ENCODE assay signal across 8 cellular contexts in genomic region chr3:193665370-193665989, GRCh38.
DNase-seq lines count a peak whose midpoint lies in the region; ATAC-seq, FAIRE-seq and TF ChIP-seq lines count a peak whose summit lies in the region.

No MANE protein-coding gene starts in this region.

- in situ Hi-C loops in GM23248 (cut with MboI), result no loop called here

- 98 to 100% methylated on average over 1 of the region's 1 CpG for WGBS in GM23248 (ENCODE audit: low coverage in 1 of 2, low lambda C conversion rate in 2 of 2, missing lambda C conversion rate in 2 of 2), 2 experiments
- WGBS in small intestine, 3 donors, result 92 to 100% (median 99%) methylated on average over 1 of the region's 1 CpG

- no peak overlapping the region for H3K9ac ChIP-seq in GM23248

- H3K27me3 ChIP-seq in GM23248 (replicated peaks; ENCODE audit: insufficient read depth), result no peaks in the 10 kb centered on the region
- H3K27me3 ChIP-seq in small intestine (ENCODE audit: control insufficient read depth in 2 of 2, insufficient read depth in 2 of 2, low read length in 2 of 2), result no peaks in the 10 kb centered on the region

- no peaks in the 10 kb centered on the region for H3K9me3 ChIP-seq in GM23248 (ENCODE audit: low read depth)
- H3K9me3 ChIP-seq in small intestine (ENCODE audit: control insufficient read depth, low read depth), result no peaks in the 10 kb centered on the region

- no peak overlapping the region for H3K4me2 ChIP-seq in GM23248 (ENCODE audit: unreplicated experiment)

- DNase-seq in GM23248, result peak; percentile 59
- DNase-seq in NOMO-1 treated with DMSO at 0.1 percent for 48 hours (lab: John Stamatoyannopoulos, UW; ENCODE audit: unreplicated experiment), result peak; percentile 53
- peak; percentile 59 to 70 for DNase-seq in erythroblast (lab: John Stamatoyannopoulos, UW)
- DNase-seq in small intestine, result peak; percentile 36
- no peak for DNase-seq in GM19240 (ENCODE audit: insufficient read length, low spot score)
- DNase-seq in cerebellum (ENCODE audit: low spot score), result no peak

- ATAC-seq in HG03442 (IDR thresholded peaks at IDR 0.05; ENCODE audit: unreplicated experiment), result no peak

- TF ChIP-seq CTCF in 22Rv1 (IDR thresholded peaks at IDR 0.05), result peak; percentile 73

- no peak overlapping the region for H3K4me3 ChIP-seq in GM23248
- no peak overlapping the region for H3K4me3 ChIP-seq in small intestine (ENCODE audit: low read depth in 1 of 2, low read length in 2 of 2)

- no peaks in the 10 kb centered on the region for H3K79me2 ChIP-seq in GM23248 (ENCODE audit: insufficient read depth)

- no peak overlapping the region for H2AFZ ChIP-seq in GM23248

- H4K20me1 ChIP-seq in GM23248 (ENCODE audit: insufficient read depth), result no peaks in the 10 kb centered on the region

- 0 out of 2 replicates have a peak, but pooled peaks cover 5% of the 10 kb centered on the region for H3F3A ChIP-seq in GM23248 (ENCODE audit: insufficient read depth)

- no peak for TF ChIP-seq POLR2A in erythroblast (IDR thresholded peaks at IDR 0.05; ENCODE audit: low read length)

- peaks cover 40% of the 10 kb centered on the region for H3K36me3 ChIP-seq in GM23248 (ENCODE audit: low read depth)
- H3K36me3 ChIP-seq in small intestine (ENCODE audit: control insufficient read depth in 2 of 2, insufficient read depth in 2 of 2, low read length in 2 of 2), result peaks cover 12 to 18% of the 10 kb centered on the region in 2 donors

- no peak for FAIRE-seq in small intestine (lab: Jason Lieb, UNC)

- H3K4me1 ChIP-seq in GM23248 (ENCODE audit: insufficient read depth) (no peaks in the 10 kb centered on the region), small intestine (ENCODE audit: control insufficient read depth in 2 of 2, insufficient read depth in 1 of 2, low read depth in 1 of 2, low read length in 1 of 2) (no peaks in the 10 kb centered on the region)

- H3K27ac ChIP-seq in 22Rv1, result no peak overlapping the region
- H3K27ac ChIP-seq in GM23248, result no peak overlapping the region
- no peak overlapping the region for H3K27ac ChIP-seq in small intestine (ENCODE audit: low read depth in 1 of 2, low read length in 1 of 2)

- no peaks in the 10 kb centered on the region for H3K9me2 ChIP-seq in GM23248 (ENCODE audit: insufficient read depth)

Comparison
In these comparisons a context has a peak if more than half of its experiments do, and no peak if none do; other contexts are left out.
1. DNase-seq: peak in GM23248 (single experiment), NOMO-1 treated with DMSO at 0.1 percent for 48 hours (single experiment), erythroblast (2 of 2) and small intestine (single experiment); none in GM19240 (single experiment) and cerebellum (single experiment).